Comparison of ENCODE assay signal across 10 cellular contexts in the genomic region with DNA sequence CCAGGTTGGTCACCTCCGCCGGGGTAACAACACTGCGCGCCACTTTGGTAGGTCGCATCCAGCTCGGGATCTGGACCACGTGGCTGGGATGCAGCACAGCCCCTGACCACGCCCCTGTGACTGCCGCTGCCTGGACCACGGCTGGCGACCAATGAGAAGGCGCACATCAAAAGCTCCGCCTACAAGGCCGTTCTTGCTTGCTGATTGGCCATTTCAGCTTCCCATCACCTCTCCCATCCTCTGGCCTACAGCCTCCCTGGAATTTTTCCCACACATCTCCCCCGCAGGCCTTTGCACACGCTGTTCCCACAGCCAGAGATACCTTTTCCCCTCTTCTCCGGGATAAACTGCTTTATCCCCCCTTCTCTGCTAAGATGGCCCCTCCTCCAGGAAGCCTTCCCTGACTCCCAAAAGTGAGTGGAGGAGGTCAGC. TPM values are rescaled to one million over a fixed set of nuclear protein-coding genes. Genes with fewer than 3 reads are reported as not detected.
DNase-seq lines count a peak whose midpoint lies in the region; ATAC-seq and TF ChIP-seq lines count a peak whose summit lies in the region.
"Had no signal": no experiment of that assay in that cellular context is flagged by ENCODE, and none has a peak within 500 bp of the region (broad histone marks: within the 10 kb centered on the region; RNA-seq: fewer than 3 reads in every experiment).

No MANE protein-coding gene starts in this region.

- H3K9me3 ChIP-seq in GM23248 (ENCODE audit: low read depth), result no peaks in the 10 kb centered on the region
- no peaks in the 10 kb centered on the region for H3K9me3 ChIP-seq in prostate gland
- H3K9me3 ChIP-seq in naive thymus-derived CD4-positive, alpha-beta T cell (ENCODE audit: control insufficient read depth in 2 of 3, low read length in 3 of 3), result no peaks in the 10 kb centered on the region
- H3K9me3 ChIP-seq: heart left ventricle had no signal

- TF ChIP-seq POLR2A in prostate gland (IDR thresholded peaks at IDR 0.05), result no peak

- TF ChIP-seq CTCF in nephron progenitor cell (IDR thresholded peaks at IDR 0.05) (no peak), prostate gland (IDR thresholded peaks at IDR 0.05) (no peak)

- H3K36me3 Mint-ChIP-seq in nephron progenitor cell (ENCODE audit: low read depth), result no peaks in the 10 kb centered on the region
- no peaks in the 10 kb centered on the region for H3K36me3 Mint-ChIP-seq in naive thymus-derived CD4-positive, alpha-beta T cell

- H3K9me2 ChIP-seq in GM23248 (ENCODE audit: insufficient read depth), result no peaks in the 10 kb centered on the region

- 6 to 15% methylated on average over 16 to 17 of the region's 17 CpGs for WGBS in GM23248 (ENCODE audit: low coverage in 1 of 2, low lambda C conversion rate in 2 of 2, missing lambda C conversion rate in 2 of 2), 2 experiments
- WGBS in prostate gland, result 18% methylated on average over 17 of the region's 17 CpGs

- H3K4me1 ChIP-seq in GM23248 (ENCODE audit: insufficient read depth) (no peaks in the 10 kb centered on the region), prostate gland (replicated peaks) (no peaks in the 10 kb centered on the region)
- H3K4me1 ChIP-seq in naive thymus-derived CD4-positive, alpha-beta T cell (ENCODE audit: control insufficient read depth in 2 of 2, insufficient read depth in 2 of 2, low read length in 2 of 2), result no peaks in the 10 kb centered on the region

- no peak overlapping the region for H3K27ac Mint-ChIP-seq in nephron progenitor cell
- no peak overlapping the region for H3K27ac Mint-ChIP-seq in naive thymus-derived CD4-positive, alpha-beta T cell

- H3K79me2 ChIP-seq in GM23248 (ENCODE audit: insufficient read depth), result no peaks in the 10 kb centered on the region

- H3K4me3 Mint-ChIP-seq in nephron progenitor cell, result no peak overlapping the region
- H3K4me3 Mint-ChIP-seq in naive thymus-derived CD4-positive, alpha-beta T cell, result no peak overlapping the region

- no peaks in the 10 kb centered on the region for H4K20me1 ChIP-seq in GM23248 (ENCODE audit: insufficient read depth)

- no peak overlapping the region for H2AFZ ChIP-seq in GM23248

- ATAC-seq in naive thymus-derived CD4-positive, alpha-beta T cell, result no peak
- no peak for ATAC-seq in HG02678 (IDR thresholded peaks at IDR 0.05; ENCODE audit: unreplicated experiment)

- POLR2A ChIA-PET in naive thymus-derived CD4-positive, alpha-beta T cell (lab: Charles Lee), result no interaction called here

- CTCF ChIA-PET in naive thymus-derived CD4-positive, alpha-beta T cell (lab: Charles Lee), result interaction anchor here (0.6 to 5.0 kb wide), 4 partner anchors 148 to 260 kb away, joined by 3 to 48 read pairs (median 4); partner anchors contain the start of gene RPL18A

- H3K9me3 Mint-ChIP-seq in nephron progenitor cell, result peaks cover 4% of the 10 kb centered on the region
- H3K9me3 Mint-ChIP-seq in naive thymus-derived CD4-positive, alpha-beta T cell, result no peaks in the 10 kb centered on the region

- peaks cover 7% of the 10 kb centered on the region for H3K4me1 Mint-ChIP-seq in nephron progenitor cell
- peaks cover 0 to 5% (median 0%) of the 10 kb centered on the region in 7 donors for H3K4me1 Mint-ChIP-seq in naive thymus-derived CD4-positive, alpha-beta T cell

- H3K4me3 ChIP-seq in GM23248, result no peak overlapping the region
- no peak overlapping the region for H3K4me3 ChIP-seq in prostate gland
- no peak overlapping the region for H3K4me3 ChIP-seq in naive thymus-derived CD4-positive, alpha-beta T cell (ENCODE audit: low read length)
- H3K4me3 ChIP-seq: heart left ventricle had no signal

- no peak overlapping the region for H3K9ac ChIP-seq in GM23248

- H3F3A ChIP-seq in GM23248 (ENCODE audit: insufficient read depth), result no peaks in the 10 kb centered on the region

- H3K27me3 Mint-ChIP-seq in nephron progenitor cell (ENCODE audit: low read depth, poor library complexity), result peaks cover 27% of the 10 kb centered on the region
- peaks cover 0 to 3% (median 0%) of the 10 kb centered on the region in 5 donors for H3K27me3 Mint-ChIP-seq in naive thymus-derived CD4-positive, alpha-beta T cell

- H3K36me3 ChIP-seq in GM23248 (ENCODE audit: low read depth) (no peaks in the 10 kb centered on the region), prostate gland (no peaks in the 10 kb centered on the region)
- H3K36me3 ChIP-seq in naive thymus-derived CD4-positive, alpha-beta T cell (ENCODE audit: control insufficient read depth in 2 of 3, insufficient read depth in 3 of 3, low read length in 3 of 3), result no peaks in the 10 kb centered on the region
- H3K36me3 ChIP-seq: heart left ventricle had no signal

- H3K27me3 ChIP-seq in GM23248 (replicated peaks; ENCODE audit: insufficient read depth) (no peaks in the 10 kb centered on the region), prostate gland (replicated peaks; ENCODE audit: insufficient read depth) (no peaks in the 10 kb centered on the region)
- H3K27me3 ChIP-seq in naive thymus-derived CD4-positive, alpha-beta T cell (ENCODE audit: control insufficient read depth in 2 of 2, insufficient read depth in 2 of 2, low read length in 2 of 2), result no peaks in the 10 kb centered on the region

- no peak overlapping the region for H3K4me2 ChIP-seq in GM23248 (ENCODE audit: unreplicated experiment)

- intact Hi-C loops in prostate gland (cut with DNase I), result loop anchor here (10.0 kb wide), 1 partner anchor 148 kb away; the partner anchor contains the start of gene RPL18A
- intact Hi-C loops in naive thymus-derived CD4-positive, alpha-beta T cell (cut with micrococcal nuclease), result no loop called here

- H3K27ac ChIP-seq in GM23248, result no peak overlapping the region
- no peak overlapping the region for H3K27ac ChIP-seq in prostate gland
- H3K27ac ChIP-seq in naive thymus-derived CD4-positive, alpha-beta T cell (ENCODE audit: low read depth, low read length), result no peak overlapping the region
- H3K27ac ChIP-seq: heart left ventricle had no signal

- in situ Hi-C loops in GM23248 (cut with MboI), result no loop called here

- DNase-seq in GM23248 (peak; percentile 60), NCI-H524 treated with DMSO at 0.1 percent for 48 hours (lab: John Stamatoyannopoulos, UW) (peak; percentile 63), ecto neural progenitor cell (ENCODE audit: low spot score) (peak; percentile 87), nephron progenitor cell (peak; percentile 57), DMS79 (lab: John Stamatoyannopoulos, UW) (no peak), prostate gland (ENCODE audit: low spot score) (no peak)
- no peak for DNase-seq in naive thymus-derived CD4-positive, alpha-beta T cell
- DNase-seq: activated T-cell treated with anti-CD3 and anti-CD28 coated beads, Interleukin-2, amount 50 U/mL, for 48 hours had no signal

RNA-seq across cellular contexts. Expression of gene MAP1S, which starts 12.5 kb away (rescaled TPM):
- 20.4 and 37.1 TPM in 2 replicates for total RNA-seq in GM23248 (2014; rRNA removed; shearing (Covaris generic))
- 41.7 and 44.8 TPM in 2 replicates for polyA plus RNA-seq in GM23248 (2016; fragmentation: Nextera tagmentation; extraction: Ambion mirVana)
- total RNA-seq in prostate gland, result 10 to 100 TPM; 34.9 to 61.1 TPM
- total RNA-seq in naive thymus-derived CD4-positive, alpha-beta T cell, result 10 to 100 TPM; 28.6 to 73.8 (median 52.5) TPM
- polyA plus RNA-seq in naive thymus-derived CD4-positive, alpha-beta T cell, result 10 to 100 TPM; 21.9 to 48.4 TPM

RNA-seq across cellular contexts. Expression of gene UNC13A, which starts 18.6 kb away (rescaled TPM):
- under 0.01 and 0.11 TPM in 2 replicates for total RNA-seq in GM23248 (2014; rRNA removed; shearing (Covaris generic))
- 0.03 TPM in 2 replicates for polyA plus RNA-seq in GM23248 (2016; fragmentation: Nextera tagmentation; extraction: Ambion mirVana)
- total RNA-seq in prostate gland, result 1 to 10 TPM in 1 of 2 donors, under 1 TPM in 1; 0.14 to 2.4 TPM
- under 1 TPM in 4 of 5 experiments, not detected in 1; 0.03 to 0.30 (median 0.11) TPM for total RNA-seq in naive thymus-derived CD4-positive, alpha-beta T cell
- polyA plus RNA-seq in naive thymus-derived CD4-positive, alpha-beta T cell, result under 1 TPM; 0.02 to 0.04 TPM

RNA-seq across cellular contexts. Expression of gene FCHO1, which starts 44.5 kb away (rescaled TPM):
- total RNA-seq in GM23248 (2014; rRNA removed; shearing (Covaris generic)), result 0.43 and 0.89 TPM in 2 replicates
- 0.96 and 1.1 TPM in 2 replicates for polyA plus RNA-seq in GM23248 (2016; fragmentation: Nextera tagmentation; extraction: Ambion mirVana)
- total RNA-seq in prostate gland, result 10 to 100 TPM in 1 of 2 donors, 1 to 10 TPM in 1; 1.3 to 10.7 TPM
- 100 to 1,000 TPM in 2 of 5 experiments, 10 to 100 TPM in 3; 73.2 to 107 (median 87.7) TPM for total RNA-seq in naive thymus-derived CD4-positive, alpha-beta T cell
- 10 to 100 TPM; 14.7 to 43.4 TPM for polyA plus RNA-seq in naive thymus-derived CD4-positive, alpha-beta T cell

Comparison
In these comparisons a context has a peak if more than half of its experiments do, and no peak if none do; other contexts are left out.
1. DNase-seq: peak in GM23248 (single experiment), NCI-H524 treated with DMSO at 0.1 percent for 48 hours (single experiment), ecto neural progenitor cell (single experiment) and nephron progenitor cell (single experiment); none in DMS79 (single experiment), prostate gland (single experiment) and naive thymus-derived CD4-positive, alpha-beta T cell (0 of 9).
2. RNA of gene FCHO1, which starts 44.5 kb away (total RNA-seq): 73.2 to 107 TPM in naive thymus-derived CD4-positive, alpha-beta T cell; 1.3 to 10.7 TPM in prostate gland and 0.43 to 0.89 TPM in GM23248; every median in the first group is over 4 times any median in the second.